ENCODE assay signal across 27 cellular contexts in the genomic region with DNA sequence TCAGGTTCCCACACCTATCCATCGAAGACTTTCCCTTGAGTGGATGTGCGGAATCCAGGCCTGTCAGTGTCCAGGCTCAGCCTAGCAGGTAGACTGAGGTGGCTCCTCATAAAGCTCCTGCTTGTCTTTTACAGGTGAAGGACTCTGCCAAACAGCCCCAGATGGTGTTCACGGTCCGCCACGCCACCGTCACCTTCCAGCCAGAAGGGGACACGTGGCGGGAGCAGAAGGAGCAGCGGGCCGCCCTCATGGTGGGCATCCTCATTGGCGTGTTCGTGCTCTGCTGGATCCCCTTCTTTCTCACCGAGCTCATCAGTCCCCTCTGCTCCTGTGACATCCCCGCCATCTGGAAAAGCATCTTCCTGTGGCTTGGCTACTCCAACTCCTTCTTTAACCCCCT. TPM values are rescaled to one million over a fixed set of nuclear protein-coding genes. Genes with fewer than 3 reads are reported as not detected.
"Had no signal": no experiment of that assay in that cellular context is flagged by ENCODE, and none has a peak within 500 bp of the region (broad histone marks: within the 10 kb centered on the region; RNA-seq: fewer than 3 reads in every experiment).

No MANE protein-coding gene starts in this region.

- FAIRE-seq: small intestine, urothelium cell line had no signal

- H3K4me3 ChIP-seq: neural progenitor cell, ovary, psoas muscle, right lobe of liver, sigmoid colon, stomach, thoracic aorta, thyroid gland, tibial nerve, upper lobe of right lung, vagina had no signal

- H3K4me2 ChIP-seq: neural progenitor cell had no signal

- H3K27me3 ChIP-seq: neutrophil, ovary, right lobe of liver, thyroid gland, tibial nerve, vagina had no signal

- ATAC-seq: naive thymus-derived CD4-positive, alpha-beta T cell; natural killer cell; psoas muscle; right cardiac atrium; right lobe of liver; stimulated activated effector memory CD8-positive, alpha-beta T cell treated with anti-CD3 and anti-CD28 coated beads, Interleukin-12 subunit alpha, Interleukin-12 subunit beta, amount 100 ng/mL, for 72 hours; stimulated activated naive B cell treated with anti-CD40 and anti-IgM and Interleukin-4, amounts not matched to agents 10 μg/mL and 1 μg/mL and 100 μg/mL, for 72 hours; upper lobe of right lung had no signal

- H3K36me3 ChIP-seq: neural progenitor cell, neutrophil, ovary, right lobe of liver, sigmoid colon, stomach, thoracic aorta, thyroid gland, tibial nerve, upper lobe of right lung, vagina had no signal

- H2AFZ ChIP-seq: neural progenitor cell, parathyroid adenoma had no signal

- H3K4me1 ChIP-seq: parathyroid adenoma, psoas muscle, right lobe of liver, sigmoid colon, stomach, thyroid gland, tibial nerve, upper lobe of right lung, vagina had no signal

- H3K9ac ChIP-seq: neural progenitor cell, parathyroid adenoma had no signal

- DNase-seq: naive thymus-derived CD4-positive, alpha-beta T cell; natural killer cell; nucleus accumbens; ovary; posterior cingulate gyrus; psoas muscle; right cardiac atrium; right lobe of liver; sigmoid colon; small intestine; stimulated activated CD4-positive, alpha-beta T cell treated with anti-CD3 and anti-CD28 coated beads, Interleukin-15, amount 100 ng/mL, for 24 hours; stimulated activated CD4-positive, alpha-beta T cell treated with anti-CD3 and anti-CD28 coated beads, Interleukin-2, amount 100 ng/mL, for 24 hours; stimulated activated CD4-positive, alpha-beta T cell treated with anti-CD3 and anti-CD28 coated beads, Interleukin-2, amount 100 ng/mL, for 48 hours; stimulated activated CD4-positive, alpha-beta T cell treated with anti-CD3 and anti-CD28 coated beads, Interleukin-4, amount 100 ng/mL, for 24 hours; stimulated activated naive B cell treated with anti-CD40 and anti-IgM and Interleukin-4, amounts not matched to agents 10 μg/mL and 1 μg/mL and 100 μg/mL, for 72 hours; stimulated activated naive CD4-positive, alpha-beta T cell treated with Interleukin-2 at 50 U/mL for 16 hours; stomach; thyroid gland; upper lobe of right lung had no signal

- H3K27ac ChIP-seq: neural progenitor cell, neutrophil, ovary, parathyroid adenoma, psoas muscle, right lobe of liver, sigmoid colon, stomach, thoracic aorta, thyroid gland, tibial nerve, upper lobe of right lung, vagina had no signal

- H3K79me2 ChIP-seq: parathyroid adenoma had no signal

- H3K9me3 ChIP-seq: neutrophil, ovary, psoas muscle, right lobe of liver, sigmoid colon, stomach, thoracic aorta, thyroid gland, tibial nerve, upper lobe of right lung, vagina had no signal

RNA-seq across cellular contexts. Expression of a gene that starts 13.9 kb away (rescaled TPM):
- polyA plus RNA-seq: naive thymus-derived CD4-positive, alpha-beta T cell; ovary; right cardiac atrium; sigmoid colon; stomach had no signal
